Comparison of ENCODE assay signal across 18 cellular contexts in the genomic region with DNA sequence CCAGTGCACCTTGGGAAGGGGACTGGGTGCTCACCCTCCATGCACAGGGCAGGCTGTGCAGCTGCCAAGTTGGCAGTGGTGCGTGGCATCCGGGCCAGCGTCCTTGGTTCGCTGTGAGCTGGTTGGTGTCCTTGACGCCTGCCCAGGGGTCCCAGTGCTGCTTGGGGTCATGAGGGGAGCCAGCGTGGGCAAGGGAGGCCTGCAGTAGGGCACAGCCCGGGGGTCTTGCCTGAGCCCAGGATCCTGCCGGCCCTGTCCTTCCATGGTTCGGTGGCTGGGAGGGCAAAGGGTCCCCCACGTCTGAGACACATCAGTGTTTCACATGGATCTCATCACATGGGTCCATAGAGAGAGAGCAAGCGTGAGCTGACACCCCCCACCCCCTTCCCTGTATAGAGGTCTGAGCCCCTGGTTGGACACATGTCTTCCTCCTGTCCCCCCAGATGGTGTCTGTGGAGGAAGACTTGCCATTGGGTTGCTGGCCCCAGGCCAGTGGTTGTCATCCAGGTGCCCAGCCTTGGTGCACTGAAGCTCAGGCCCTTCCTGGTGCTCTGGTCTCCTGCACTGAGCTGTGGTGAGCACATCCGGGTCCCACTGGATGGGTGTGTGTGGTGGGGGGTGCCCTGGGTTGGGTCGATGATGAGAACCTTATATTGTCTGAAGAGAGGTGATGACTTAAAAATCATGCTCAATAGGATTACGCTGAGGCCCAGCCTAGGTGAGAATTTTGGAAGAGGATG.
DNase-seq lines count a peak whose midpoint lies in the region; ATAC-seq, FAIRE-seq and TF ChIP-seq lines count a peak whose summit lies in the region.
"Had no signal": no experiment of that assay in that cellular context is flagged by ENCODE, and none has a peak within 500 bp of the region (broad histone marks: within the 10 kb centered on the region; RNA-seq: fewer than 3 reads in every experiment).

No MANE protein-coding gene starts in this region.

- H3K18ac ChIP-seq in trophoblast cell (ENCODE audit: low read length), result no peak overlapping the region

- H3K9ac ChIP-seq in kidney (ENCODE audit: low read length in 2 of 2), result no peak overlapping the region
- H3K9ac ChIP-seq in trophoblast cell (ENCODE audit: low read length), result no peak overlapping the region
- H3K9ac ChIP-seq: BLaER1 had no signal

- H2BK5ac ChIP-seq in trophoblast cell (ENCODE audit: low read depth, low read length, poor library complexity), result no peak overlapping the region

- peaks cover 51% of the 10 kb centered on the region for H3K9me3 ChIP-seq in left ventricle myocardium inferior (replicated peaks)
- peaks cover 50% of the 10 kb centered on the region for H3K9me3 ChIP-seq in RWPE2 (ENCODE audit: severe bottlenecking)
- H3K9me3 ChIP-seq in kidney (ENCODE audit: control insufficient read depth in 1 of 2, low read length in 2 of 2), result peaks cover 0 to 4% of the 10 kb centered on the region in 2 donors
- H3K9me3 ChIP-seq in trophoblast cell (ENCODE audit: insufficient read depth, low read depth, low read length), result peaks cover 93% of the 10 kb centered on the region
- no peaks in the 10 kb centered on the region for H3K9me3 ChIP-seq in WERI-Rb-1 (ENCODE audit: severe bottlenecking)

- H2BK12ac ChIP-seq in trophoblast cell (ENCODE audit: low read length), result no peak overlapping the region

- no peak overlapping the region for H3K4me2 ChIP-seq in trophoblast cell (ENCODE audit: low read length)
- H3K4me2 ChIP-seq: BLaER1 had no signal

- H3K14ac ChIP-seq in trophoblast cell (ENCODE audit: low read length), result no peak overlapping the region

- no peak overlapping the region for H4K8ac ChIP-seq in trophoblast cell (ENCODE audit: low read depth, low read length)

- H4K12ac ChIP-seq in trophoblast cell (ENCODE audit: low read depth, low read length), result no peak overlapping the region

- no peak for FAIRE-seq in kidney (lab: Jason Lieb, UNC)
- FAIRE-seq: HepG2, HTR-8/SVneo had no signal

- H2BK120ac ChIP-seq in trophoblast cell (ENCODE audit: insufficient read depth, low read length, poor library complexity), result no peak overlapping the region

- H2AFZ ChIP-seq in trophoblast cell (ENCODE audit: insufficient read depth, low read length, poor library complexity), result no peak overlapping the region

- H2AK5ac ChIP-seq in trophoblast cell (ENCODE audit: low read length), result no peak overlapping the region

- H3K79me2 ChIP-seq in trophoblast cell (ENCODE audit: control insufficient read depth, insufficient read depth, low read length, poor library complexity), result no peaks in the 10 kb centered on the region

- no peak overlapping the region for H3K4ac ChIP-seq in trophoblast cell (ENCODE audit: low read depth, low read length)

- no peaks in the 10 kb centered on the region for H3K79me1 ChIP-seq in trophoblast cell (ENCODE audit: low read length)

- WGBS in trophoblast cell (ENCODE audit: extremely low coverage, insufficient coverage, insufficient read length), result no CpG with 5 or more reads among the region's 14 CpGs

- H3K4me1 ChIP-seq in left ventricle myocardium inferior, result no peaks in the 10 kb centered on the region
- no peaks in the 10 kb centered on the region for H3K4me1 ChIP-seq in RWPE2 (ENCODE audit: insufficient read depth, poor library complexity, severe bottlenecking)
- no peaks in the 10 kb centered on the region for H3K4me1 ChIP-seq in kidney (ENCODE audit: control insufficient read depth in 1 of 2, insufficient read depth in 1 of 2, low read depth in 1 of 2, low read length in 2 of 2)
- H3K4me1 ChIP-seq in trophoblast cell (ENCODE audit: control insufficient read depth in 1 of 2, insufficient read depth in 2 of 2, low read length in 2 of 2), result no peaks in the 10 kb centered on the region
- H3K4me1 ChIP-seq: BLaER1, HAP-1 had no signal

- no peaks in the 10 kb centered on the region for H3K27me3 ChIP-seq in left ventricle myocardium inferior (ENCODE audit: low read depth)
- no peaks in the 10 kb centered on the region for H3K27me3 ChIP-seq in RWPE2 (ENCODE audit: insufficient read depth, poor library complexity, severe bottlenecking)
- no peaks in the 10 kb centered on the region for H3K27me3 ChIP-seq in trophoblast cell (ENCODE audit: insufficient read depth, low read length)
- H3K27me3 ChIP-seq in WERI-Rb-1 (ENCODE audit: insufficient read depth, low read depth, severe bottlenecking), result peaks cover 81% of the 10 kb centered on the region
- H3K27me3 ChIP-seq: BLaER1 had no signal

- H3K4me3 ChIP-seq in left ventricle myocardium inferior (no peak overlapping the region), RWPE2 (ENCODE audit: severe bottlenecking) (no peak overlapping the region), kidney (ENCODE audit: low read length in 2 of 2) (no peak overlapping the region), trophoblast cell (ENCODE audit: low read depth, low read length) (peak overlapping the region; percentile 26), WERI-Rb-1 (ENCODE audit: low read depth, low read length) (no peak overlapping the region)
- H3K4me3 ChIP-seq: BLaER1, HAP-1 had no signal

- no peak overlapping the region for H3K27ac ChIP-seq in left ventricle myocardium inferior (replicated peaks)
- H3K27ac ChIP-seq in RWPE2 (ENCODE audit: poor library complexity, severe bottlenecking), result no peak overlapping the region
- H3K27ac ChIP-seq in kidney (ENCODE audit: low read depth in 2 of 2, low read length in 2 of 2), result no peak overlapping the region
- no peak overlapping the region for H3K27ac ChIP-seq in trophoblast cell (ENCODE audit: low read depth, low read length)
- no peak overlapping the region for H3K27ac ChIP-seq in WERI-Rb-1
- H3K27ac ChIP-seq: BLaER1 had no signal

- H3K36me3 ChIP-seq in left ventricle myocardium inferior (no peaks in the 10 kb centered on the region), RWPE2 (ENCODE audit: low read depth) (no peaks in the 10 kb centered on the region), kidney (ENCODE audit: control insufficient read depth in 1 of 2, insufficient read depth in 2 of 2, low read length in 2 of 2) (no peaks in the 10 kb centered on the region), trophoblast cell (ENCODE audit: control insufficient read depth in 1 of 2, insufficient read depth in 2 of 2, low read length in 2 of 2) (no peaks in the 10 kb centered on the region), WERI-Rb-1 (no peaks in the 10 kb centered on the region)
- H3K36me3 ChIP-seq: BLaER1, HAP-1 had no signal

- H4K91ac ChIP-seq in trophoblast cell (ENCODE audit: low read depth, low read length), result no peak overlapping the region

- H3K23ac ChIP-seq in trophoblast cell (ENCODE audit: low read length), result no peak overlapping the region

- intact Hi-C loops in Right ventricle myocardium superior (cut with DNase I) (no loop called here), left ventricle myocardium inferior (cut with micrococcal nuclease) (no loop called here), kidney (cut with DNase I) (no loop called here)

- DNase-seq in Right ventricle myocardium superior, result peak; percentile 32
- DNase-seq in left ventricle myocardium inferior, result no peak
- peak; percentile 61 for DNase-seq in RWPE2 (ENCODE audit: low spot score)
- DNase-seq in kidney, result peak; percentile 58
- no peak for DNase-seq in trophoblast cell
- no peak for DNase-seq in WERI-Rb-1
- DNase-seq: 8988T; AML-193; CD4-positive, CD25-positive, alpha-beta regulatory T cell; DMS53; GF-D8; GOT3 had no signal

- ATAC-seq in Right ventricle myocardium superior (ENCODE audit: poor library complexity), result no peak
- no peak for ATAC-seq in RWPE2 (ENCODE audit: low read depth)
- no peak for ATAC-seq in GM18868 (IDR thresholded peaks at IDR 0.05; ENCODE audit: unreplicated experiment)
- no peak for ATAC-seq in HG02798 (IDR thresholded peaks at IDR 0.05; ENCODE audit: poor library complexity, unreplicated experiment)
- ATAC-seq: HepG2 had no signal

- no peak for TF ChIP-seq CTCF in left ventricle myocardium inferior (IDR thresholded peaks at IDR 0.05; ENCODE audit: borderline replicate concordance)
- TF ChIP-seq CTCF in RWPE2 (IDR thresholded peaks at IDR 0.05; ENCODE audit: poor library complexity, severe bottlenecking), result no peak
- no peak for TF ChIP-seq CTCF in kidney (IDR thresholded peaks at IDR 0.05; ENCODE audit: borderline replicate concordance, extremely low read depth, insufficient read depth)
- no peak for TF ChIP-seq CTCF in WERI-Rb-1 (IDR thresholded peaks at IDR 0.05; ENCODE audit: low read depth, low read length)

Comparison
In these comparisons a context has a peak if more than half of its experiments do, and no peak if none do; other contexts are left out.
1. DNase-seq: peak in Right ventricle myocardium superior (single experiment), RWPE2 (single experiment) and kidney (single experiment); none in left ventricle myocardium inferior (single experiment), trophoblast cell (0 of 2) and WERI-Rb-1 (single experiment).